In the genomic region with DNA sequence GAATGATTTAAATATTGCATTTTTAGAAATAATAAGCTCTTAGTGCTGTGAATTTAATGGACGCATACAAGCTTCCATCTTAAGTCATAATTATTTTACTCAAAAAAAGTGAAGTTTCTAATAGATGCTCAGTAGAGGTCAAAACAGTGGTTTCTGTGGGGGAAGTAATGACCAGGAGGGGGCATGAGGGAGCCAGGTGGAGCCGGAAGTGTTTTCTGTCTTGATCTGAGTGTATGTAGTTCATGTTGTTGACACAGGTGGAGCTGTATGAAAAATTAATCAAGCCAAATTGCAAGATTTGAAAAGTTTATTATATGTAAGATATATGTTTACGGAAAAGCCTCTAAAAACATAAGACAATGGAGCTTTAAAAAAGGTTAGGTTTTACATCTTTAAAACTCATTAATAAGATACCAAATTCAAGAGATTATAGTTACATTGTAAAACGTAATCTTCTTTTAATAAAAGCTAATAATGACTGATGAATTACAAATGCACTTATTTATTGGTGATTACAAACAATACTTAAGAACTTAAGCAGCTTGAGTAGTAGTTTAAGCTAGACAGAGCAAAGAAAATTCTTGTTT, we compare ENCODE assay signal across 8 cellular contexts.
DNase-seq lines count a peak whose midpoint lies in the region; ATAC-seq and TF ChIP-seq lines count a peak whose summit lies in the region.

No MANE protein-coding gene starts in this region.

- H3K4me3 Mint-ChIP-seq in MCF 10A (ENCODE audit: unreplicated experiment): no peak overlapping the region

- peak; percentile 66 for TF ChIP-seq RAD21 in HCT116 (IDR thresholded peaks at IDR 0.05; ENCODE audit: low read depth)

- BruUV-seq in HCT116 (replicated peaks; lab: Mats Ljungman, UMichigan): no TSS peak
- BruUV-seq in MCF 10A (replicated peaks; lab: Mats Ljungman, UMichigan): no TSS peak

- H3K4me2 ChIP-seq in HCT116 (ENCODE audit: low read length): no peak overlapping the region

- RAD21 ChIA-PET in HCT116 (lab: Charles Lee; ENCODE audit: low non-redundant PET in 1 of 2, low total read pairs in 2 of 2, uncharacterized antibody in 2 of 2, unreplicated experiment in 2 of 2): interaction anchor here (1.0 to 2.2 kb wide), 4 partner anchors 73 to 365 kb away, joined by 3 to 13 read pairs (median 6); no protein-coding TSS in a partner anchor

- TF ChIP-seq CTCF in heart right ventricle (IDR thresholded peaks at IDR 0.05) (peak in 8 of 9 donors; percentile 40 to 67 (median 58)), HCT116 (IDR thresholded peaks at IDR 0.05 in 2 of 3, conservative IDR thresholded peaks at IDR 0.05 in 1 of 3; ENCODE audit: borderline replicate concordance in 1 of 3, insufficient read depth in 1 of 3, low read depth in 2 of 3, low read length in 2 of 3) (peak; percentile 85 to 94 (median 94)), LNCaP clone FGC (IDR thresholded peaks at IDR 0.05; ENCODE audit: control insufficient read depth, extremely low read depth, insufficient read depth) (peak; percentile 83), MCF 10A (IDR thresholded peaks at IDR 0.05; ENCODE audit: unreplicated experiment) (peak; percentile 79), tibial artery (IDR thresholded peaks at IDR 0.05) (peak; percentile 44 to 56)

- H3K36me3 ChIP-seq in heart right ventricle (peaks cover 0 to 8% (median 0%) of the 10 kb centered on the region in 9 donors), HCT116 (ENCODE audit: control insufficient read depth in 1 of 2, insufficient read depth in 2 of 2, low read length in 2 of 2) (no peaks in the 10 kb centered on the region), tibial artery (no peaks in the 10 kb centered on the region)

- no peaks in the 10 kb centered on the region for H4K20me1 ChIP-seq in HCT116 (ENCODE audit: insufficient read depth)

- H3K9me3 ChIP-seq in heart right ventricle (no peaks in the 10 kb centered on the region), HCT116 (ENCODE audit: control insufficient read depth in 1 of 2, insufficient read depth in 1 of 2, low read depth in 1 of 2, low read length in 2 of 2) (no peaks in the 10 kb centered on the region), tibial artery (no peaks in the 10 kb centered on the region)

- H3K4me3 ChIP-seq in heart right ventricle (no peak overlapping the region), HCT116 (replicated peaks in 1 of 2; ENCODE audit: low read depth in 1 of 2, low read length in 2 of 2) (no peak overlapping the region), LNCaP clone FGC (ENCODE audit: low read depth, low read length) (no peak overlapping the region), tibial artery (no peak overlapping the region)

- H3K27ac Mint-ChIP-seq in MCF 10A (ENCODE audit: low read depth, unreplicated experiment): no peak overlapping the region

- H3K27me3 Mint-ChIP-seq in MCF 10A (ENCODE audit: insufficient read depth, unreplicated experiment): no peaks in the 10 kb centered on the region

- no peaks in the 10 kb centered on the region for H3K36me3 Mint-ChIP-seq in MCF 10A (ENCODE audit: insufficient read depth, unreplicated experiment)

- POLR2A ChIA-PET in HCT116 (lab: Charles Lee) (interaction anchor here (1.2 kb wide), 1 partner anchor 16 kb away, joined by 4 read pairs; no protein-coding TSS in a partner anchor), MCF 10A (lab: Yijun Ruan, JAX) (interaction anchor here (0.7 to 1.5 kb wide), 3 partner anchors 68 to 528 kb away, joined by 3 to 9 read pairs (median 7); partner anchors contain the start of gene PLAGL1)

- peak in 1 of 8 donors; percentile 39 for ATAC-seq in heart right ventricle
- peak; percentile 89 for ATAC-seq in HCT116

- CTCF ChIA-PET in HCT116 (lab: Charles Lee) (interaction anchor here (0.5 to 2.9 kb wide), 27 partner anchors 9 to 1465 kb away, joined by 3 to 26 read pairs (median 4); partner anchors contain the start of genes PHACTR2 and PLAGL1), MCF 10A (lab: Yijun Ruan, JAX) (interaction anchor here (0.5 to 7.6 kb wide), 30 partner anchors 9 to 1134 kb away, joined by 3 to 75 read pairs (median 5); partner anchors contain the start of gene PLAGL1)

- no peaks in the 10 kb centered on the region for H3K79me2 ChIP-seq in HCT116 (ENCODE audit: insufficient read depth, low read length)

- H3K27ac ChIP-seq in heart right ventricle (no peak overlapping the region), HCT116 (ENCODE audit: low read depth, low read length) (no peak overlapping the region), tibial artery (no peak overlapping the region)

- DNase-seq in heart right ventricle: no peak
- no peak for DNase-seq in cardiac septum (ENCODE audit: low spot score)
- DNase-seq in HCT116 (ENCODE audit: low read depth, low spot score): peak; percentile 62
- DNase-seq in LNCaP clone FGC (ENCODE audit: low read depth): peak; percentile 47
- peak; percentile 18 for DNase-seq in T-helper 22 cell (ENCODE audit: low read depth)
- DNase-seq in MCF 10A (ENCODE audit: unreplicated experiment): peak; percentile 73
- peak; percentile 6 for DNase-seq in midbrain (lab: John Stamatoyannopoulos, UW)
- DNase-seq in tibial artery: no peak

- H3K27me3 ChIP-seq in heart right ventricle (no peaks in the 10 kb centered on the region), HCT116 (ENCODE audit: insufficient read depth, low read length) (no peaks in the 10 kb centered on the region), tibial artery (no peaks in the 10 kb centered on the region)

- no peak for TF ChIP-seq POLR2A in HCT116 (IDR thresholded peaks at IDR 0.05; ENCODE audit: borderline replicate concordance, extremely low read depth, insufficient read depth, insufficient read length)

- H2AFZ ChIP-seq in HCT116 (ENCODE audit: low read depth, low read length, poor library complexity, severe bottlenecking): peak overlapping the region; percentile 40

- 41 to 46% methylated on average over 4 of the region's 4 CpGs for WGBS in heart right ventricle, 2 donors

- no peak overlapping the region for H3K9ac ChIP-seq in HCT116 (ENCODE audit: low read length)

- peaks cover 0 to 8% (median 0%) of the 10 kb centered on the region in 9 donors for H3K4me1 ChIP-seq in heart right ventricle
- H3K4me1 ChIP-seq in HCT116 (ENCODE audit: control insufficient read depth in 1 of 2, insufficient read depth in 2 of 2, low read length in 2 of 2): no peaks in the 10 kb centered on the region; a peak in 1 of 4 replicates
- H3K4me1 ChIP-seq in tibial artery: no peaks in the 10 kb centered on the region

- H3K9me3 Mint-ChIP-seq in MCF 10A (ENCODE audit: unreplicated experiment): no peaks in the 10 kb centered on the region

- H3K4me1 Mint-ChIP-seq in MCF 10A (ENCODE audit: insufficient read depth, unreplicated experiment): peaks cover 4% of the 10 kb centered on the region

- intact Hi-C loops in heart right ventricle (cut with DNase I): loop anchor here in 7 of 10 donors (5.0 to 10.0 kb wide), 3 partner anchors 72 to 368 kb away; no protein-coding TSS in a partner anchor
- intact Hi-C loops in cardiac septum (cut with DNase I): loop anchor here (5.0 kb wide), 1 partner anchor 72 kb away; no protein-coding TSS in a partner anchor
- intact Hi-C loops in HCT116 (cut with micrococcal nuclease): loop anchor here (1.0 to 5.0 kb wide), 2 partner anchors 73 to 277 kb away; no protein-coding TSS in a partner anchor
- intact Hi-C loops in MCF 10A (cut with micrococcal nuclease): loop anchor here (1.0 kb wide), 2 partner anchors 73 to 365 kb away; no protein-coding TSS in a partner anchor
- intact Hi-C loops in tibial artery (cut with DNase I; ENCODE audit: low total_unique reads): loop anchor here (10.0 kb wide), 1 partner anchor 365 kb away; no protein-coding TSS in a partner anchor

- no peaks in the 10 kb centered on the region for H3K9me2 ChIP-seq in HCT116 (ENCODE audit: insufficient read depth)

TF ChIP-seq in HCT116, 20 proteins besides CTCF, POLR2A, EP300 and RAD21:
- no peak for TF ChIP-seq TCF7L2 (IDR thresholded peaks at IDR 0.05; ENCODE audit: borderline replicate concordance, extremely low read depth, insufficient read depth, insufficient read length)
- TF ChIP-seq JUND (IDR thresholded peaks at IDR 0.05): no peak
- TF ChIP-seq SP1 (IDR thresholded peaks at IDR 0.05; ENCODE audit: low read depth): no peak
- TF ChIP-seq, protein P1, sequence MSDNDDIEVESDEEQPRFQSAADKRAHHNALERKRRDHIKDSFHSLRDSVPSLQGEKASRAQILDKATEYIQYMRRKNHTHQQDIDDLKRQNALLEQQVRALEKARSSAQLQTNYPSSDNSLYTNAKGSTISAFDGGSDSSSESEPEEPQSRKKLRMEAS (IDR thresholded peaks at IDR 0.05): no peak
- TF ChIP-seq ELF1 (IDR thresholded peaks at IDR 0.05; ENCODE audit: borderline replicate concordance, low read depth): peak; percentile 46
- TF ChIP-seq, protein P2, sequence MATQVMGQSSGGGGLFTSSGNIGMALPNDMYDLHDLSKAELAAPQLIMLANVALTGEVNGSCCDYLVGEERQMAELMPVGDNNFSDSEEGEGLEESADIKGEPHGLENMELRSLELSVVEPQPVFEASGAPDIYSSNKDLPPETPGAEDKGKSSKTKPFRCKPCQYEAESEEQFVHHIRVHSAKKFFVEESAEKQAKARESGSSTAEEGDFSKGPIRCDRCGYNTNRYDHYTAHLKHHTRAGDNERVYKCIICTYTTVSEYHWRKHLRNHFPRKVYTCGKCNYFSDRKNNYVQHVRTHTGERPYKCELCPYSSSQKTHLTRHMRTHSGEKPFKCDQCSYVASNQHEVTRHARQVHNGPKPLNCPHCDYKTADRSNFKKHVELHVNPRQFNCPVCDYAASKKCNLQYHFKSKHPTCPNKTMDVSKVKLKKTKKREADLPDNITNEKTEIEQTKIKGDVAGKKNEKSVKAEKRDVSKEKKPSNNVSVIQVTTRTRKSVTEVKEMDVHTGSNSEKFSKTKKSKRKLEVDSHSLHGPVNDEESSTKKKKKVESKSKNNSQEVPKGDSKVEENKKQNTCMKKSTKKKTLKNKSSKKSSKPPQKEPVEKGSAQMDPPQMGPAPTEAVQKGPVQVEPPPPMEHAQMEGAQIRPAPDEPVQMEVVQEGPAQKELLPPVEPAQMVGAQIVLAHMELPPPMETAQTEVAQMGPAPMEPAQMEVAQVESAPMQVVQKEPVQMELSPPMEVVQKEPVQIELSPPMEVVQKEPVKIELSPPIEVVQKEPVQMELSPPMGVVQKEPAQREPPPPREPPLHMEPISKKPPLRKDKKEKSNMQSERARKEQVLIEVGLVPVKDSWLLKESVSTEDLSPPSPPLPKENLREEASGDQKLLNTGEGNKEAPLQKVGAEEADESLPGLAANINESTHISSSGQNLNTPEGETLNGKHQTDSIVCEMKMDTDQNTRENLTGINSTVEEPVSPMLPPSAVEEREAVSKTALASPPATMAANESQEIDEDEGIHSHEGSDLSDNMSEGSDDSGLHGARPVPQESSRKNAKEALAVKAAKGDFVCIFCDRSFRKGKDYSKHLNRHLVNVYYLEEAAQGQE (IDR thresholded peaks at IDR 0.05; ENCODE audit: low read depth): no peak
- TF ChIP-seq, protein P3, sequence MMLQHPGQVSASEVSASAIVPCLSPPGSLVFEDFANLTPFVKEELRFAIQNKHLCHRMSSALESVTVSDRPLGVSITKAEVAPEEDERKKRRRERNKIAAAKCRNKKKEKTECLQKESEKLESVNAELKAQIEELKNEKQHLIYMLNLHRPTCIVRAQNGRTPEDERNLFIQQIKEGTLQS (IDR thresholded peaks at IDR 0.05): no peak
- TF ChIP-seq CBX3 (IDR thresholded peaks at IDR 0.05; ENCODE audit: low read depth): peak; percentile 71; the same call in 1 of the 2 replicates
- TF ChIP-seq ZFX (IDR thresholded peaks at IDR 0.05): no peak

Comparison
In these comparisons a context has a peak if more than half of its experiments do, and no peak if none do; other contexts are left out.
1. DNase-seq: peak in HCT116 (single experiment), LNCaP clone FGC (single experiment), T-helper 22 cell (single experiment), MCF 10A (single experiment) and midbrain (single experiment); none in heart right ventricle (0 of 2), cardiac septum (single experiment) and tibial artery (0 of 2).
2. Peak in every context shown above with its lines, with median percentiles within 50 percentile points of each other: CTCF ChIP-seq.